Comparison of ENCODE assay signal across 24 cellular contexts in genomic region chr17:8670486-8670885, GRCh38. TPM values are rescaled to one million over a fixed set of nuclear protein-coding genes. Genes with fewer than 3 reads are reported as not detected.
DNase-seq lines count a peak whose midpoint lies in the region; ATAC-seq and TF ChIP-seq lines count a peak whose summit lies in the region.
"Had no signal": no experiment of that assay in that cellular context is flagged by ENCODE, and none has a peak within 500 bp of the region (broad histone marks: within the 10 kb centered on the region; RNA-seq: fewer than 3 reads in every experiment).

No MANE protein-coding gene starts in this region.

- no peak overlapping the region for H2BK5ac ChIP-seq in IMR-90 (ENCODE audit: low read depth, low read length, poor library complexity, severe bottlenecking)

- H3K9me3 ChIP-seq in IMR-90 (ENCODE audit: control insufficient read depth, insufficient read depth, low read length): no peaks in the 10 kb centered on the region
- no peaks in the 10 kb centered on the region for H3K9me3 ChIP-seq in smooth muscle cell (replicated peaks; ENCODE audit: low read depth)
- H3K9me3 ChIP-seq: HAP-1, SJSA1 had no signal

- no peak overlapping the region for H4K8ac ChIP-seq in IMR-90 (ENCODE audit: low read depth in 2 of 2, low read length in 2 of 2)

- no peak overlapping the region for H4K5ac ChIP-seq in IMR-90 (ENCODE audit: low read depth, low read length)

- no peaks in the 10 kb centered on the region for H3K9me1 ChIP-seq in IMR-90 (ENCODE audit: insufficient read depth, low read length)

- no peak overlapping the region for H3K4me3 Mint-ChIP-seq in mesothelial cell of epicardium
- H3K4me3 Mint-ChIP-seq: CD8-positive, alpha-beta T cell had no signal

- H3K4me3 ChIP-seq in IMR-90 (ENCODE audit: insufficient read depth, low read depth, low read length): no peak overlapping the region
- H3K4me3 ChIP-seq in coronary artery: peak overlapping the region; percentile 12
- no peak overlapping the region for H3K4me3 ChIP-seq in smooth muscle cell
- H3K4me3 ChIP-seq: HAP-1, SJSA1 had no signal

- H4K20me1 ChIP-seq in IMR-90 (ENCODE audit: insufficient read depth, low read length): no peaks in the 10 kb centered on the region
- no peaks in the 10 kb centered on the region for H4K20me1 ChIP-seq in smooth muscle cell (ENCODE audit: low read depth)

- TF ChIP-seq RAD21 in IMR-90 (IDR thresholded peaks at IDR 0.05; ENCODE audit: low read length): no peak

- dilution Hi-C loops in IMR-90 (cut with HindIII; ENCODE audit: low sequenced_read_pairs, unreplicated experiment): no loop called here

- no peak overlapping the region for H3K9ac ChIP-seq in IMR-90 (ENCODE audit: low read depth, low read length)
- peak overlapping the region; percentile 10 for H3K9ac ChIP-seq in smooth muscle cell (ENCODE audit: low read depth)

- ATAC-seq in IMR-90 (ENCODE audit: low read depth): no peak
- no peak for ATAC-seq in GM18502 (IDR thresholded peaks at IDR 0.05; ENCODE audit: poor library complexity, unreplicated experiment)
- ATAC-seq: CD8-positive, alpha-beta T cell; HepG2; Right ventricle myocardium inferior had no signal

- TF ChIP-seq CTCF in IMR-90 (conservative IDR thresholded peaks at IDR 0.05; ENCODE audit: low read depth, low read length) (no peak), coronary artery (IDR thresholded peaks at IDR 0.05) (no peak), mesothelial cell of epicardium (IDR thresholded peaks at IDR 0.05; ENCODE audit: unreplicated experiment) (no peak), smooth muscle cell (IDR thresholded peaks at IDR 0.05; ENCODE audit: borderline replicate concordance, insufficient read depth, poor library complexity, severe bottlenecking) (no peak), GM13977 (IDR thresholded peaks at IDR 0.05; ENCODE audit: extremely low read depth, insufficient read depth, missing control alignments) (no peak)

- intact Hi-C loops in IMR-90 (cut with micrococcal nuclease): no loop called here

- no peak overlapping the region for H2AK5ac ChIP-seq in IMR-90 (ENCODE audit: low read depth, low read length)

- BruUV-seq in IMR-90 (replicated peaks; lab: Mats Ljungman, UMichigan): no TSS peak

- no peaks in the 10 kb centered on the region for H3K9me3 Mint-ChIP-seq in mesothelial cell of epicardium
- H3K9me3 Mint-ChIP-seq: CD8-positive, alpha-beta T cell had no signal

- no peak overlapping the region for H4K91ac ChIP-seq in IMR-90 (ENCODE audit: insufficient read depth, low read depth, low read length)

- H3K27me3 ChIP-seq in IMR-90 (ENCODE audit: control insufficient read depth, insufficient read depth, low read length) (no peaks in the 10 kb centered on the region), smooth muscle cell (ENCODE audit: low read depth) (no peaks in the 10 kb centered on the region)
- H3K27me3 ChIP-seq: SJSA1 had no signal

- H3K36me3 Mint-ChIP-seq in mesothelial cell of epicardium: no peaks in the 10 kb centered on the region
- H3K36me3 Mint-ChIP-seq: CD8-positive, alpha-beta T cell had no signal

- H2AFZ ChIP-seq in IMR-90 (replicated peaks; ENCODE audit: low read length, poor library complexity): no peak overlapping the region
- H2AFZ ChIP-seq in smooth muscle cell (ENCODE audit: low read depth): peak overlapping the region; percentile 21

- no peaks in the 10 kb centered on the region for H3K79me2 ChIP-seq in smooth muscle cell (ENCODE audit: low read depth)

- no peak overlapping the region for H2AK9ac ChIP-seq in IMR-90 (replicated peaks; ENCODE audit: low read depth, low read length, poor library complexity)

- no peaks in the 10 kb centered on the region for H3K36me3 ChIP-seq in IMR-90 (ENCODE audit: control insufficient read depth, insufficient read depth, low read length)
- no peaks in the 10 kb centered on the region for H3K36me3 ChIP-seq in smooth muscle cell (ENCODE audit: low read depth)
- H3K36me3 ChIP-seq: HAP-1, SJSA1 had no signal

- WGBS in IMR-90 (ENCODE audit: extremely low coverage in 2 of 2, insufficient read length in 1 of 2), 2 experiments: 0% methylated on average over 1 of the region's 6 CpGs; no CpG with 5 or more reads in 1 of the 2 experiments
- 33% methylated on average over 6 of the region's 6 CpGs for WGBS in smooth muscle cell (ENCODE audit: low lambda C conversion rate)

- H3K4me1 ChIP-seq in IMR-90 (ENCODE audit: control insufficient read depth, insufficient read depth, low read length) (peaks cover 9% of the 10 kb centered on the region; the same call in 1 of the 2 replicates), smooth muscle cell (ENCODE audit: low read depth) (no peaks in the 10 kb centered on the region)
- H3K4me1 ChIP-seq: HAP-1 had no signal

- no peak overlapping the region for H3K4ac ChIP-seq in IMR-90 (ENCODE audit: low read depth, low read length)

- H3K18ac ChIP-seq in IMR-90 (ENCODE audit: low read depth, low read length): peak overlapping the region; percentile 23; the same call in 1 of the 2 replicates

- no peak overlapping the region for H2BK120ac ChIP-seq in IMR-90 (ENCODE audit: low read depth, low read length)

- peaks cover 18% of the 10 kb centered on the region for H3F3A ChIP-seq in smooth muscle cell (ENCODE audit: low read depth)

- H2BK15ac ChIP-seq in IMR-90 (ENCODE audit: low read depth, low read length): no peak overlapping the region

- no peak overlapping the region for H3K23ac ChIP-seq in IMR-90 (ENCODE audit: low read depth, low read length)

- H3K14ac ChIP-seq in IMR-90 (replicated peaks; ENCODE audit: low read depth, low read length): no peak overlapping the region

- peaks cover 57% of the 10 kb centered on the region for H3K4me1 Mint-ChIP-seq in mesothelial cell of epicardium

- CTCF ChIA-PET in IMR-90 (lab: Yijun Ruan, JAX): interaction anchor here (1.5 kb wide), 1 partner anchor 9 kb away, joined by 4 read pairs; no protein-coding TSS in a partner anchor

- H3K27ac ChIP-seq in IMR-90 (ENCODE audit: insufficient read depth, low read length): no peak overlapping the region
- H3K27ac ChIP-seq in coronary artery: peak overlapping the region; percentile 88 to 94
- H3K27ac ChIP-seq in smooth muscle cell (ENCODE audit: low read depth): peak overlapping the region; percentile 83
- H3K27ac ChIP-seq: HL-60, SJSA1 had no signal

- H3K27me3 Mint-ChIP-seq in mesothelial cell of epicardium (ENCODE audit: low read depth): no peaks in the 10 kb centered on the region

- in situ Hi-C loops in IMR-90 (cut with MboI; ENCODE audit: low sequenced_read_pairs) (no loop called here), GM13977 (cut with MboI; ENCODE audit: low pct_unique_long_range_greater_than_20kb, low sequenced_read_pairs, unreplicated experiment) (no loop called here)

- TF ChIP-seq POLR2A in IMR-90 (IDR thresholded peaks at IDR 0.05; ENCODE audit: low read depth, low read length): no peak

- no peak overlapping the region for H2BK20ac ChIP-seq in IMR-90 (ENCODE audit: low read depth, low read length)

- H3K79me1 ChIP-seq in IMR-90 (ENCODE audit: low read depth in 1 of 2, low read length in 2 of 2): no peaks in the 10 kb centered on the region

- peak overlapping the region; percentile 95 for H3K27ac Mint-ChIP-seq in mesothelial cell of epicardium
- H3K27ac Mint-ChIP-seq: CD8-positive, alpha-beta T cell had no signal

- POLR2A ChIA-PET in IMR-90 (lab: Charles Lee; ENCODE audit: unreplicated experiment): interaction anchor here (0.6 kb wide), 1 partner anchor 148 kb away, joined by 4 read pairs; no protein-coding TSS in a partner anchor

- no peak overlapping the region for H3K4me2 ChIP-seq in IMR-90 (ENCODE audit: low read depth, low read length)
- peak overlapping the region; percentile 15 for H3K4me2 ChIP-seq in smooth muscle cell

- DNase-seq in IMR-90 (peak; percentile 15), coronary artery (ENCODE audit: low spot score) (no peak), mesothelial cell of epicardium (ENCODE audit: low spot score in 2 of 2, unreplicated experiment in 2 of 2) (no peak), smooth muscle cell (lab: John Stamatoyannopoulos, UW; ENCODE audit: unreplicated experiment) (no peak), COLO668 (lab: John Stamatoyannopoulos, UW; ENCODE audit: unreplicated experiment) (no peak), GM13977 (ENCODE audit: low spot score) (no peak), HuH-7.5 (ENCODE audit: low spot score) (no peak)
- DNase-seq: AML-193; C1 segment of cervical spinal cord; CD8-positive, alpha-beta T cell; KG1; NCI-H1092; NCI-H1436; NCI-H187 treated with DMSO at 0.1 percent for 48 hours; NCI-H2107; NCI-H446 treated with DMSO at 0.1 percent for 48 hours; NCI-H526 treated with DMSO at 0.1 percent for 48 hours; OCI-M1 had no signal

- no peak overlapping the region for H3K56ac ChIP-seq in IMR-90 (ENCODE audit: extremely low read depth, insufficient read depth, low read length)

TF ChIP-seq in IMR-90, 13 proteins besides CTCF, POLR2A, EP300 and RAD21:
- no peak for TF ChIP-seq MAZ (IDR thresholded peaks at IDR 0.05; ENCODE audit: borderline replicate concordance, low read depth, low read length)
- TF ChIP-seq, protein P1, sequence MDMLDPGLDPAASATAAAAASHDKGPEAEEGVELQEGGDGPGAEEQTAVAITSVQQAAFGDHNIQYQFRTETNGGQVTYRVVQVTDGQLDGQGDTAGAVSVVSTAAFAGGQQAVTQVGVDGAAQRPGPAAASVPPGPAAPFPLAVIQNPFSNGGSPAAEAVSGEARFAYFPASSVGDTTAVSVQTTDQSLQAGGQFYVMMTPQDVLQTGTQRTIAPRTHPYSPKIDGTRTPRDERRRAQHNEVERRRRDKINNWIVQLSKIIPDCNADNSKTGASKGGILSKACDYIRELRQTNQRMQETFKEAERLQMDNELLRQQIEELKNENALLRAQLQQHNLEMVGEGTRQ (IDR thresholded peaks at IDR 0.05; ENCODE audit: low read depth, low read length): no peak
- no peak for TF ChIP-seq MAFK (IDR thresholded peaks at IDR 0.05; ENCODE audit: low read depth, low read length)
- no peak for TF ChIP-seq CHD1 (IDR thresholded peaks at IDR 0.05; ENCODE audit: low read depth, low read length)
- TF ChIP-seq RCOR1 (IDR thresholded peaks at IDR 0.05; ENCODE audit: insufficient replicate concordance, low read length): no peak
- TF ChIP-seq MXI1 (IDR thresholded peaks at IDR 0.05; ENCODE audit: borderline replicate concordance, low read depth, low read length): no peak
- no peak for TF ChIP-seq BHLHE40 (IDR thresholded peaks at IDR 0.05; ENCODE audit: low read depth, low read length)
- no peak for TF ChIP-seq CEBPB (IDR thresholded peaks at IDR 0.05; ENCODE audit: low read depth, low read length)
TF ChIP-seq in IMR-90: peak in this region for 0.

RNA-seq across cellular contexts. Expression of gene MYH10, which starts 40.0 kb away (rescaled TPM):
- total RNA-seq in IMR-90 (2012; rRNA removed): 95.2 and 102 TPM in 2 replicates
- 71.2 and 73.3 TPM in 2 replicates for polyA plus RNA-seq in IMR-90 (2012; rRNA removed)
- 40.4 and 66.0 TPM in 2 replicates for polyA plus RNA-seq in IMR-90 (2012; cell fraction: cytosol; rRNA removed)
- 109 and 113 TPM in 2 replicates for polyA plus RNA-seq in IMR-90 (2012; cell fraction: nucleus; rRNA removed; ENCODE audit: low replicate concordance)
- total RNA-seq in mesothelial cell of epicardium: 308 to 328 TPM (median 312 TPM) in 3 replicates
- 107 and 146 TPM in 2 replicates for total RNA-seq in smooth muscle cell
- 83.0 and 112 TPM in 2 replicates for polyA plus RNA-seq in smooth muscle cell
